9 cellular contexts compared by ENCODE assay signal in genomic region chr1:33460947-33461629, GRCh38. TPM values are rescaled to one million over a fixed set of nuclear protein-coding genes. Genes with fewer than 3 reads are reported as not detected.
DNase-seq lines count a peak whose midpoint lies in the region; ATAC-seq, FAIRE-seq and TF ChIP-seq lines count a peak whose summit lies in the region.
"Had no signal": no experiment of that assay in that cellular context is flagged by ENCODE, and none has a peak within 500 bp of the region (broad histone marks: within the 10 kb centered on the region; RNA-seq: fewer than 3 reads in every experiment).

No MANE protein-coding gene starts in this region.

- H3K9me3 ChIP-seq in spleen = no peaks in the 10 kb centered on the region
- H3K9me3 ChIP-seq in kidney (ENCODE audit: control insufficient read depth in 1 of 2, low read length in 2 of 2) = no peaks in the 10 kb centered on the region
- no peaks in the 10 kb centered on the region for H3K9me3 ChIP-seq in small intestine (ENCODE audit: control insufficient read depth, low read depth)
- no peaks in the 10 kb centered on the region for H3K9me3 ChIP-seq in effector memory CD4-positive, alpha-beta T cell (ENCODE audit: control insufficient read depth, low read length)
- no peaks in the 10 kb centered on the region for H3K9me3 ChIP-seq in colonic mucosa

- no peak overlapping the region for H3K9ac ChIP-seq in kidney (ENCODE audit: low read length in 2 of 2)
- H3K9ac ChIP-seq in colonic mucosa (ENCODE audit: low read depth in 2 of 2, low read length in 2 of 2) = no peak overlapping the region

- DNase-seq in GM19240 (ENCODE audit: insufficient read length, low spot score) (peak; percentile 66), coronary artery (ENCODE audit: low spot score) (no peak), spleen (no peak), kidney (no peak), small intestine (no peak), colonic mucosa (no peak)
- no peak for DNase-seq in effector memory CD4-positive, alpha-beta T cell

- no peaks in the 10 kb centered on the region for H3K36me3 ChIP-seq in spleen
- no peaks in the 10 kb centered on the region for H3K36me3 ChIP-seq in kidney (ENCODE audit: control insufficient read depth in 1 of 2, insufficient read depth in 2 of 2, low read length in 2 of 2)
- H3K36me3 ChIP-seq in small intestine (ENCODE audit: control insufficient read depth in 2 of 2, insufficient read depth in 2 of 2, low read length in 2 of 2) = no peaks in the 10 kb centered on the region
- no peaks in the 10 kb centered on the region for H3K36me3 ChIP-seq in effector memory CD4-positive, alpha-beta T cell (ENCODE audit: control insufficient read depth, insufficient read depth, low read length)
- no peaks in the 10 kb centered on the region for H3K36me3 ChIP-seq in colonic mucosa

- no peak overlapping the region for H3K4me3 ChIP-seq in coronary artery
- no peak overlapping the region for H3K4me3 ChIP-seq in spleen
- H3K4me3 ChIP-seq in kidney (ENCODE audit: low read length in 2 of 2) = no peak overlapping the region
- H3K4me3 ChIP-seq in small intestine (ENCODE audit: low read depth in 1 of 2, low read length in 2 of 2) = no peak overlapping the region
- no peak overlapping the region for H3K4me3 ChIP-seq in effector memory CD4-positive, alpha-beta T cell (ENCODE audit: insufficient read depth, low read depth, low read length, poor library complexity, severe bottlenecking)
- no peak overlapping the region for H3K4me3 ChIP-seq in colonic mucosa

- FAIRE-seq in kidney (lab: Jason Lieb, UNC) (no peak), small intestine (lab: Jason Lieb, UNC) (no peak)

- TF ChIP-seq CTCF in coronary artery (IDR thresholded peaks at IDR 0.05) (no peak), spleen (IDR thresholded peaks at IDR 0.05 in 8 of 11, conservative IDR thresholded peaks at IDR 0.05 in 3 of 11) (no peak), kidney (IDR thresholded peaks at IDR 0.05; ENCODE audit: borderline replicate concordance, extremely low read depth, insufficient read depth) (no peak), colonic mucosa (IDR thresholded peaks at IDR 0.05) (no peak)

- no peak for TF ChIP-seq POLR2A in spleen (IDR thresholded peaks at IDR 0.05)

- ATAC-seq in HG03159 (IDR thresholded peaks at IDR 0.05; ENCODE audit: unreplicated experiment) = peak; percentile 77
- ATAC-seq: HCT116 had no signal

- 26 to 46% (median 40%) methylated on average over 4 of the region's 4 CpGs for WGBS in spleen, 5 donors
- 63 to 81% (median 74%) methylated on average over 4 of the region's 4 CpGs for WGBS in small intestine, 3 donors

- peak overlapping the region; percentile 66 to 92 for H3K27ac ChIP-seq in coronary artery
- H3K27ac ChIP-seq in spleen = peak overlapping the region in 6 of 8 donors; percentile 34 to 71 (median 59)
- H3K27ac ChIP-seq in kidney (ENCODE audit: low read depth in 2 of 2, low read length in 2 of 2) = no peak overlapping the region
- peak overlapping the region in 1 of 2 donors; percentile 22 for H3K27ac ChIP-seq in small intestine (ENCODE audit: low read depth in 1 of 2, low read length in 1 of 2)
- no peak overlapping the region for H3K27ac ChIP-seq in effector memory CD4-positive, alpha-beta T cell (ENCODE audit: insufficient read depth, low read length, poor library complexity, severe bottlenecking)
- H3K27ac ChIP-seq in colonic mucosa = no peak overlapping the region

- H3K27me3 ChIP-seq in spleen (replicated peaks in 1 of 7) (no peaks in the 10 kb centered on the region), small intestine (ENCODE audit: control insufficient read depth in 2 of 2, insufficient read depth in 2 of 2, low read length in 2 of 2) (no peaks in the 10 kb centered on the region), colonic mucosa (no peaks in the 10 kb centered on the region)
- peaks cover 5% of the 10 kb centered on the region for H3K27me3 ChIP-seq in effector memory CD4-positive, alpha-beta T cell (replicated peaks; ENCODE audit: control insufficient read depth, insufficient read depth, low read length, poor library complexity, severe bottlenecking)

- peaks cover 11 to 62% (median 43%) of the 10 kb centered on the region in 6 donors for H3K4me1 ChIP-seq in spleen
- peaks cover 0 to 3% of the 10 kb centered on the region in 2 donors for H3K4me1 ChIP-seq in kidney (ENCODE audit: control insufficient read depth in 1 of 2, insufficient read depth in 1 of 2, low read depth in 1 of 2, low read length in 2 of 2)
- no peaks in the 10 kb centered on the region for H3K4me1 ChIP-seq in small intestine (ENCODE audit: control insufficient read depth in 2 of 2, insufficient read depth in 1 of 2, low read depth in 1 of 2, low read length in 1 of 2)
- no peaks in the 10 kb centered on the region for H3K4me1 ChIP-seq in effector memory CD4-positive, alpha-beta T cell (ENCODE audit: control insufficient read depth, insufficient read depth, low read length, poor library complexity, severe bottlenecking)
- H3K4me1 ChIP-seq in colonic mucosa = no peaks in the 10 kb centered on the region

- intact Hi-C loops in spleen (cut with DNase I; ENCODE audit: low total_unique reads) (no loop called here), kidney (cut with DNase I) (loop anchor here (10.0 kb wide), 1 partner anchor 176 kb away; no protein-coding TSS in a partner anchor), colonic mucosa (cut with DNase I) (loop anchor here (5.0 kb wide), 1 partner anchor 84 kb away; no protein-coding TSS in a partner anchor)

RNA-seq across cellular contexts. Expression of gene ZSCAN20, which starts 11.4 kb away (rescaled TPM):
- total RNA-seq in spleen (1 to 10 TPM; 3.4 to 6.2 (median 4.5) TPM), kidney (6.3 TPM), colonic mucosa (1 to 10 TPM; 5.0 to 5.4 TPM)
- polyA plus RNA-seq in spleen (under 1 TPM; 0.28 to 0.64 (median 0.35) TPM), kidney (ENCODE audit: insufficient read depth, low read depth, low replicate concordance) (0.99 TPM), small intestine (1 to 10 TPM; 1.6 to 3.1 (median 2.0) TPM)

RNA-seq across cellular contexts. Expression of gene PHC2, which starts 30.2 kb away (rescaled TPM):
- total RNA-seq in spleen (100 to 1,000 TPM; 105 to 272 (median 148) TPM), kidney (149 TPM), colonic mucosa (10 to 100 TPM; 60.6 to 74.8 TPM)
- polyA plus RNA-seq in spleen (100 to 1,000 TPM in 1 of 3 donors, 10 to 100 TPM in 2; 51.1 to 101 (median 53.3) TPM), kidney (ENCODE audit: insufficient read depth, low read depth, low replicate concordance) (118 TPM), small intestine (100 to 1,000 TPM in 1 of 3 donors, 10 to 100 TPM in 2; 41.2 to 110 (median 50.0) TPM)

Comparison
In these comparisons a context has a peak if more than half of its experiments do, and no peak if none do; other contexts are left out.
1. H3K27ac ChIP-seq: peak in coronary artery (2 of 2) and spleen (6 of 8); none in kidney (0 of 2), effector memory CD4-positive, alpha-beta T cell (single experiment) and colonic mucosa (single experiment).